Comparison of ENCODE assay signal across 1 cellular context in the genomic region with DNA sequence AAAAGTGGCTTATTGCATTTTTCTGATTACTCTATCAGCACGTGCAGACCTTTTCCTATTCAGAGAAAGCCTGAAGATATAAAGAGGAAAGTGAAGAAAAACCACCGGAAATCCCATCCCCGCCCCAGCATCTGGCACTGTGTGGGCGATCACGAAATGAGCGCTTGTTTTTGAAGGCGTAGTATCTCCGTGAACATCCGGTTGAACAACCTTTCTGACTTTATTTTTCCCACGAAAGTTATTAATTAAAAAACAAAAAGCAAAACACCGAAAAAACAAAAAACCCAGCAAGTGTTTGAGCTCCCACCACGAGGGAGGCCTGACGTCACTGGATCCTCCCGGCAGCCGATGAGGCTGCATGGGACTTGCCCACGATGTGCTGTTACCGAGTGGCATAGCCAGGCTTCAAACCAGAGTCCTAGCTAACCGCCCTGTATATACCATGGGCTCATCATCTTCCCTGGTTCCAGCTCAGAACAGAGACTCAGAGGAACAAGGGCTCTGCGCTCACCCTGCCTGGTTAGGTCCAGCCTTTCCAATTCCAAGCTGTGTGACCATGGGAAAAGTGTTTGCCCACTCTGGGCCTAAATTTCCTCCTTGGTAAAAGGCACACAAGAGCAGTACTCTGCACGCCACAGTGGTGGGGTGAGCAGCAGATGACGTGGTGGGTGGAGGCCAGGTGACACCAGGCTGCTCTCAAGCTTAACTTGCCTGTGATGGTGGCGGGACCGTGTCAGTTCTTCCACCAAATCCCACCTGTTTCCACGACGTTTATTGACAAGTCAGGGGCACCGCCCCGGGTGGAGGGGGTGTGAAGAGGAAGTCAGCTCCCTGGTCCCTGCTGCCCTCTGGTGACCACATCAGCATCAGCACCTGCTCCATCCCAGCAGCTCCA.
TF ChIP-seq lines count a peak whose summit lies in the region.

No MANE protein-coding gene starts in this region.

TF ChIP-seq in SK-N-SH treated with all-trans-retinoic acid at 6 μM for 48 hours, 23 proteins besides CTCF, POLR2A, EP300 and RAD21 (continued from another document):
- TF ChIP-seq, protein P1, sequence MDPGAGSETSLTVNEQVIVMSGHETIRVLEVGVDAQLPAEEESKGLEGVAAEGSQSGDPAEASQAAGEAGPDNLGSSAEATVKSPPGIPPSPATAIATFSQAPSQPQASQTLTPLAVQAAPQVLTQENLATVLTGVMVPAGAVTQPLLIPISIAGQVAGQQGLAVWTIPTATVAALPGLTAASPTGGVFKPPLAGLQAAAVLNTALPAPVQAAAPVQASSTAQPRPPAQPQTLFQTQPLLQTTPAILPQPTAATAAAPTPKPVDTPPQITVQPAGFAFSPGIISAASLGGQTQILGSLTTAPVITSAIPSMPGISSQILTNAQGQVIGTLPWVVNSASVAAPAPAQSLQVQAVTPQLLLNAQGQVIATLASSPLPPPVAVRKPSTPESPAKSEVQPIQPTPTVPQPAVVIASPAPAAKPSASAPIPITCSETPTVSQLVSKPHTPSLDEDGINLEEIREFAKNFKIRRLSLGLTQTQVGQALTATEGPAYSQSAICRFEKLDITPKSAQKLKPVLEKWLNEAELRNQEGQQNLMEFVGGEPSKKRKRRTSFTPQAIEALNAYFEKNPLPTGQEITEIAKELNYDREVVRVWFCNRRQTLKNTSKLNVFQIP (CRISPR knock-in tag; IDR thresholded peaks at IDR 0.05; ENCODE audit: borderline replicate concordance, low read depth): no peak
- TF ChIP-seq PPARA (CRISPR knock-in tag; IDR thresholded peaks at IDR 0.05; ENCODE audit: borderline replicate concordance) (no peak), ZC3H10 (CRISPR knock-in tag; IDR thresholded peaks at IDR 0.05) (no peak), ESRRG (CRISPR knock-in tag; IDR thresholded peaks at IDR 0.05) (no peak), CSDC2 (CRISPR knock-in tag; IDR thresholded peaks at IDR 0.05) (no peak), RARB (CRISPR knock-in tag; IDR thresholded peaks at IDR 0.05) (no peak), TCF4 (CRISPR knock-in tag; IDR thresholded peaks at IDR 0.05; ENCODE audit: borderline replicate concordance) (no peak), ARNTL (CRISPR knock-in tag; IDR thresholded peaks at IDR 0.05; ENCODE audit: borderline replicate concordance, low read depth) (no peak), GLIS3 (CRISPR knock-in tag; IDR thresholded peaks at IDR 0.05) (no peak)
- TF ChIP-seq, protein P2, sequence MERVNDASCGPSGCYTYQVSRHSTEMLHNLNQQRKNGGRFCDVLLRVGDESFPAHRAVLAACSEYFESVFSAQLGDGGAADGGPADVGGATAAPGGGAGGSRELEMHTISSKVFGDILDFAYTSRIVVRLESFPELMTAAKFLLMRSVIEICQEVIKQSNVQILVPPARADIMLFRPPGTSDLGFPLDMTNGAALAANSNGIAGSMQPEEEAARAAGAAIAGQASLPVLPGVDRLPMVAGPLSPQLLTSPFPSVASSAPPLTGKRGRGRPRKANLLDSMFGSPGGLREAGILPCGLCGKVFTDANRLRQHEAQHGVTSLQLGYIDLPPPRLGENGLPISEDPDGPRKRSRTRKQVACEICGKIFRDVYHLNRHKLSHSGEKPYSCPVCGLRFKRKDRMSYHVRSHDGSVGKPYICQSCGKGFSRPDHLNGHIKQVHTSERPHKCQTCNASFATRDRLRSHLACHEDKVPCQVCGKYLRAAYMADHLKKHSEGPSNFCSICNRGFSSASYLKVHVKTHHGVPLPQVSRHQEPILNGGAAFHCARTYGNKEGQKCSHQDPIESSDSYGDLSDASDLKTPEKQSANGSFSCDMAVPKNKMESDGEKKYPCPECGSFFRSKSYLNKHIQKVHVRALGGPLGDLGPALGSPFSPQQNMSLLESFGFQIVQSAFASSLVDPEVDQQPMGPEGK (CRISPR knock-in tag; IDR thresholded peaks at IDR 0.05; ENCODE audit: borderline replicate concordance): no peak
TF ChIP-seq in SK-N-SH treated with all-trans-retinoic acid at 6 μM for 48 hours: peak in this region for 0.
